Comparison of ENCODE assay signal across 9 cellular contexts in the genomic region with DNA sequence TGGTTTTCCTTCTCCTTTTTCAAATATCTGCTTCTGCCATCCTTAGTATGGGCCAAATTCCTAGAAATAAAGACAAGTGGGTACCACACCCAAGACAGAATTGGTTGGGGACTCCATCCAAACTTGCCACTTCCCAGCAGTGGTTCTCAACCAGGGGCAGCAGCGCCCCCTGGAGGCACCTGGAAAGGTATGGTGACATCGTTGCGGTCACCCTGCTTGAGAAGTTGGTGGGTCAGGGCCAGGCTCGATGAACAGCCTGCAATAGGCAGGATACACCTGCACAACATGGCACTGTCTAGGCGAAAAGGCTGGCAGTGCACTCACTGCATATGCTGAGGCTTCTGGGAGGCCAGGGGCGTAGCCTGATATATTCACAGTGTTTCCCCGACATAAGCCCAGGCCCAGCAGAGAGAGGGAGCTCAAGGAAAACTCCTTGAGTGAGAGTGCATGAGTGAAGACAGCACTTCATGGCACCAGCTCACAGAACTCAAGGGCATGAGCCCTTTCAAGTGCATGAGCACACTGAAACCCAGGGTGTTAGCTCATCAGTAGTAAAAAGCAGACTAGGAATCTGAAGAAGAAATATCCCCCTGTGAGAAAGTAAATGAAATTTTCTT. TPM values are rescaled to one million over a fixed set of nuclear protein-coding genes. Genes with fewer than 3 reads are reported as not detected.
DNase-seq lines count a peak whose midpoint lies in the region; ATAC-seq and TF ChIP-seq lines count a peak whose summit lies in the region.
"Had no signal": no experiment of that assay in that cellular context is flagged by ENCODE, and none has a peak within 500 bp of the region (broad histone marks: within the 10 kb centered on the region; RNA-seq: fewer than 3 reads in every experiment).

No MANE protein-coding gene starts in this region.

- intact Hi-C loops in body of pancreas (cut with DNase I) = no loop called here

- POLR2A ChIA-PET in AG04450 (lab: Yijun Ruan, JAX) = no interaction called here

- H3K36me3 ChIP-seq in body of pancreas (replicated peaks in 1 of 2; ENCODE audit: insufficient read depth in 1 of 2, low read depth in 2 of 2) (no peaks in the 10 kb centered on the region), liver (ENCODE audit: control insufficient read depth in 4 of 4, insufficient read depth in 3 of 4, low read depth in 1 of 4, low read length in 3 of 4) (no peaks in the 10 kb centered on the region)
- H3K36me3 ChIP-seq: uterus had no signal

- CTCF ChIA-PET in AG04450 (lab: Charles Lee) = interaction anchor here (0.7 to 1.7 kb wide), 5 partner anchors 9 to 45 kb away, joined by 3 to 7 read pairs (median 5); no protein-coding TSS in a partner anchor

- ATAC-seq in body of pancreas = no peak

- DNase-seq in AG04450 (ENCODE audit: low read depth, low spot score) = no peak
- DNase-seq in GM13977 (ENCODE audit: low spot score) = no peak
- DNase-seq in NCI-H460 (ENCODE audit: extremely low read depth, low read depth) = peak; percentile 12
- DNase-seq in body of pancreas = peak in 3 of 4 donors; percentile 34 to 79 (median 48)
- DNase-seq in type B pancreatic cell (ENCODE audit: extremely low spot score, unreplicated experiment) = no peak
- DNase-seq in NCI-H1694 treated with DMSO at 0.1 percent for 48 hours (lab: John Stamatoyannopoulos, UW) = no peak
- DNase-seq in HPDE6-E6E7 (ENCODE audit: extremely low spot score) = no peak

- H3K9ac ChIP-seq in liver (ENCODE audit: low read depth in 1 of 2, low read length in 2 of 2) = no peak overlapping the region

- H3K27me3 ChIP-seq in AG04450 (ENCODE audit: control insufficient read depth, insufficient read depth, low read length) (no peaks in the 10 kb centered on the region), body of pancreas (no peaks in the 10 kb centered on the region), liver (ENCODE audit: control insufficient read depth in 4 of 4, insufficient read depth in 4 of 4, low read length in 3 of 4) (no peaks in the 10 kb centered on the region)
- H3K27me3 ChIP-seq: uterus had no signal

- H3K4me1 ChIP-seq in body of pancreas (no peaks in the 10 kb centered on the region), liver (ENCODE audit: control insufficient read depth in 4 of 4, insufficient read depth in 4 of 4, low read length in 3 of 4) (no peaks in the 10 kb centered on the region)
- H3K4me1 ChIP-seq: uterus had no signal

- TF ChIP-seq RAD21 in liver (IDR thresholded peaks at IDR 0.05) = peak; percentile 65 to 82

- peaks cover 4% of the 10 kb centered on the region for H3K9me3 Mint-ChIP-seq in type B pancreatic cell

- H3K9me3 ChIP-seq in AG04450 (ENCODE audit: control insufficient read depth, insufficient read depth, low read length) (no peaks in the 10 kb centered on the region), body of pancreas (no peaks in the 10 kb centered on the region), liver (ENCODE audit: control insufficient read depth in 4 of 4, low read length in 3 of 4) (no peaks in the 10 kb centered on the region)
- H3K9me3 ChIP-seq: uterus had no signal

- H3K27ac ChIP-seq in AG04450 (ENCODE audit: low read depth, low read length) = no peak overlapping the region
- no peak overlapping the region for H3K27ac ChIP-seq in body of pancreas
- H3K27ac ChIP-seq in liver (ENCODE audit: low read depth in 1 of 2, low read length in 2 of 2) = no peak overlapping the region
- H3K27ac ChIP-seq: uterus had no signal

- in situ Hi-C loops in GM13977 (cut with MboI; ENCODE audit: low pct_unique_long_range_greater_than_20kb, low sequenced_read_pairs, unreplicated experiment) = no loop called here

- TF ChIP-seq CTCF in AG04450 (IDR thresholded peaks at IDR 0.05; ENCODE audit: low read depth, low read length) (peak; percentile 58), GM13977 (IDR thresholded peaks at IDR 0.05; ENCODE audit: extremely low read depth, insufficient read depth, missing control alignments) (peak; percentile 70), body of pancreas (IDR thresholded peaks at IDR 0.05) (peak in 6 of 7 experiments; percentile 12 to 56 (median 25)), liver (IDR thresholded peaks at IDR 0.05; ENCODE audit: low read depth, low read length, missing input control) (peak; percentile 26), type B pancreatic cell (conservative IDR thresholded peaks at IDR 0.05) (peak; percentile 71)

- no peaks in the 10 kb centered on the region for H3K4me1 Mint-ChIP-seq in type B pancreatic cell (ENCODE audit: unreplicated experiment)

- H3K4me3 ChIP-seq in AG04450 (ENCODE audit: low read depth, low read length) (no peak overlapping the region), body of pancreas (no peak overlapping the region), liver (ENCODE audit: low read depth in 1 of 3, low read length in 3 of 3) (no peak overlapping the region)
- H3K4me3 ChIP-seq: uterus had no signal

- H3K4me3 Mint-ChIP-seq in type B pancreatic cell = no peak overlapping the region

- H3K27ac Mint-ChIP-seq in type B pancreatic cell = no peak overlapping the region

- no peak for TF ChIP-seq POLR2A in body of pancreas (IDR thresholded peaks at IDR 0.05)

- WGBS in body of pancreas, 2 donors = 46 to 100% methylated on average over 1 to 7 of the region's 7 CpGs
- WGBS in liver = 42% methylated on average over 7 of the region's 7 CpGs

- H3K27me3 Mint-ChIP-seq in type B pancreatic cell = peaks cover 14% of the 10 kb centered on the region

- no peaks in the 10 kb centered on the region for H3K36me3 Mint-ChIP-seq in type B pancreatic cell

TF ChIP-seq in liver, 16 proteins besides CTCF, POLR2A, EP300 and RAD21:
- TF ChIP-seq HNF4G (IDR thresholded peaks at IDR 0.05) = no peak
- no peak for TF ChIP-seq RXRA (IDR thresholded peaks at IDR 0.05)
- TF ChIP-seq YY1 (IDR thresholded peaks at IDR 0.05) = no peak
- TF ChIP-seq TAF1 (conservative IDR thresholded peaks at IDR 0.05) = no peak
- TF ChIP-seq EGR1 (IDR thresholded peaks at IDR 0.05; ENCODE audit: low read depth in 2 of 2) = no peak
- TF ChIP-seq, protein P1, sequence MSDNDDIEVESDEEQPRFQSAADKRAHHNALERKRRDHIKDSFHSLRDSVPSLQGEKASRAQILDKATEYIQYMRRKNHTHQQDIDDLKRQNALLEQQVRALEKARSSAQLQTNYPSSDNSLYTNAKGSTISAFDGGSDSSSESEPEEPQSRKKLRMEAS (IDR thresholded peaks at IDR 0.05) = no peak
- no peak for TF ChIP-seq HNF4A (conservative IDR thresholded peaks at IDR 0.05)

RNA-seq across cellular contexts. Expression of a gene that starts 57.7 kb away (rescaled TPM):
- polyA plus RNA-seq in AG04450 (2011; rRNA removed) = 74.7 and 85.2 TPM in 2 replicates
- 7.3 and 12.2 TPM in 2 replicates for polyA minus RNA-seq in AG04450 (2011; rRNA and poly(A)+ RNA removed)
- total RNA-seq in NCI-H460 (2014; rRNA removed; shearing (Covaris generic)) = 106 and 119 TPM in 2 replicates
- polyA plus RNA-seq in NCI-H460 (2014; cell fraction: nucleus; rRNA removed) = 96.0 and 224 TPM in 2 replicates
- total RNA-seq in body of pancreas = 10 to 100 TPM; 15.5 to 23.6 TPM
- total RNA-seq in liver = 10 to 100 TPM; 26.2 to 28.3 TPM
- 10 to 100 TPM; 56.7 to 98.4 TPM for polyA plus RNA-seq in liver
- total RNA-seq in type B pancreatic cell (ENCODE audit: low replicate concordance) = 53.2 and 59.8 TPM in 2 replicates

RNA-seq across cellular contexts. Expression of a gene that starts 58.0 kb away (rescaled TPM):
- 16.2 and 23.1 TPM in 2 replicates for polyA plus RNA-seq in AG04450 (2011; rRNA removed)
- polyA minus RNA-seq in AG04450 (2011; rRNA and poly(A)+ RNA removed) = 17.7 and 19.6 TPM in 2 replicates
- total RNA-seq in NCI-H460 (2014; rRNA removed; shearing (Covaris generic)) = 73.3 and 92.6 TPM in 2 replicates
- 36.4 and 48.7 TPM in 2 replicates for polyA plus RNA-seq in NCI-H460 (2014; cell fraction: nucleus; rRNA removed)
- 1 to 10 TPM; 1.3 to 4.3 TPM for total RNA-seq in body of pancreas
- total RNA-seq in liver = 10 to 100 TPM in 1 of 2 donors, 1 to 10 TPM in 1; 9.9 to 30.8 TPM
- polyA plus RNA-seq in liver = 1 to 10 TPM; 1.8 to 5.9 TPM
- total RNA-seq in type B pancreatic cell (ENCODE audit: low replicate concordance) = 19.4 and 31.0 TPM in 2 replicates

Comparison
In these comparisons a context has a peak if more than half of its experiments do, and no peak if none do; other contexts are left out.
1. DNase-seq: peak in NCI-H460 (single experiment) and body of pancreas (3 of 4); none in AG04450 (single experiment), GM13977 (single experiment), type B pancreatic cell (single experiment), NCI-H1694 treated with DMSO at 0.1 percent for 48 hours (single experiment) and HPDE6-E6E7 (single experiment).
2. Peak in every context shown above with its lines, with median percentiles within 50 percentile points of each other: CTCF ChIP-seq.